17 cellular contexts compared by ENCODE assay signal in genomic region chr6:156833755-156834154, GRCh38.
"Had no signal": no experiment of that assay in that cellular context is flagged by ENCODE, and none has a peak within 500 bp of the region (broad histone marks: within the 10 kb centered on the region; RNA-seq: fewer than 3 reads in every experiment).

No MANE protein-coding gene starts in this region.

- H3K27me3 Mint-ChIP-seq: activated B cell treated with CpG ODN at 0.5 μM for 24 hours; activated CD4-positive, alpha-beta T cell treated with anti-CD3 and anti-CD28 coated beads, Interleukin-2, amount 10 ng/mL, durations not matched to agents 24 days and 14 days; activated naive CD4-positive, alpha-beta T cell treated with anti-CD3 and anti-CD28 coated beads, Interleukin-2, amount 50 U/mL, for 24 hours; central memory CD8-positive, alpha-beta T cell; dendritic cell treated with granulocyte-macrophage colony-stimulating factor and Interleukin-4, amounts not matched to agents 40 ng/mL and 50 ng/mL, for 4 days; effector memory CD8-positive, alpha-beta T cell; T-helper 17 cell had no signal

- H3K27ac Mint-ChIP-seq: activated CD4-positive, alpha-beta T cell treated with anti-CD3 and anti-CD28 coated beads, Interleukin-2, amount 10 ng/mL, durations not matched to agents 24 days and 14 days; activated naive CD4-positive, alpha-beta T cell treated with anti-CD3 and anti-CD28 coated beads, Interleukin-2, amount 50 U/mL, for 24 hours; dendritic cell treated with granulocyte-macrophage colony-stimulating factor and Interleukin-4, amounts not matched to agents 40 ng/mL and 50 ng/mL, for 4 days; nephron; T-helper 17 cell had no signal

- H3K4me3 ChIP-seq: psoas muscle, sigmoid colon, suprapubic skin had no signal

- H3K27me3 ChIP-seq: sigmoid colon, suprapubic skin had no signal

- H3K9me3 ChIP-seq: psoas muscle, sigmoid colon, suprapubic skin had no signal

- H3K4me3 Mint-ChIP-seq: activated B cell treated with CpG ODN at 0.5 μM for 24 hours; activated CD4-positive, alpha-beta T cell treated with anti-CD3 and anti-CD28 coated beads, Interleukin-2, amount 10 ng/mL, durations not matched to agents 24 days and 14 days; activated naive CD4-positive, alpha-beta T cell treated with anti-CD3 and anti-CD28 coated beads, Interleukin-2, amount 50 U/mL, for 24 hours; central memory CD8-positive, alpha-beta T cell; dendritic cell treated with granulocyte-macrophage colony-stimulating factor and Interleukin-4, amounts not matched to agents 40 ng/mL and 50 ng/mL, for 4 days; effector memory CD8-positive, alpha-beta T cell; nephron; T-helper 17 cell had no signal

- H3K27ac ChIP-seq: suprapubic skin had no signal

- DNase-seq: activated B cell treated with CpG ODN at 0.5 μM for 24 hours; activated CD4-positive, alpha-beta T cell treated with anti-CD3 and anti-CD28 coated beads, Interleukin-2, amount 10 ng/mL, durations not matched to agents 24 days and 14 days; activated effector memory CD4-positive, alpha-beta T cell treated with Interleukin-2 at 50 U/mL for 16 hours; activated T-cell treated with anti-CD3 and anti-CD28 coated beads for 4 hours; effector memory CD8-positive, alpha-beta T cell; left colon; occipital lobe; psoas muscle; sigmoid colon; stimulated activated CD4-positive, alpha-beta T cell treated with anti-CD3 and anti-CD28 coated beads, Interleukin-12 subunit alpha, Interleukin-12 subunit beta, amount 100 ng/mL, for 4 hours; stimulated activated naive CD8-positive, alpha-beta T cell treated with anti-CD3 and anti-CD28 coated beads, Interleukin-15, Interleukin-2, amounts not matched to agents 100 U/mL and 50 U/mL, for 24 hours; T-helper 17 cell had no signal

- H3K9me3 Mint-ChIP-seq: activated B cell treated with CpG ODN at 0.5 μM for 24 hours; activated CD4-positive, alpha-beta T cell treated with anti-CD3 and anti-CD28 coated beads, Interleukin-2, amount 10 ng/mL, durations not matched to agents 24 days and 14 days; activated naive CD4-positive, alpha-beta T cell treated with anti-CD3 and anti-CD28 coated beads, Interleukin-2, amount 50 U/mL, for 24 hours; central memory CD8-positive, alpha-beta T cell; dendritic cell treated with granulocyte-macrophage colony-stimulating factor and Interleukin-4, amounts not matched to agents 40 ng/mL and 50 ng/mL, for 4 days; effector memory CD8-positive, alpha-beta T cell; nephron had no signal

- ATAC-seq: effector memory CD8-positive, alpha-beta T cell; left colon; psoas muscle; stimulated activated naive CD8-positive, alpha-beta T cell treated with anti-CD3 and anti-CD28 coated beads, Interleukin-15, Interleukin-2, amounts not matched to agents 100 U/mL and 50 U/mL, for 24 hours; T-helper 17 cell had no signal
